8 cellular contexts compared by ENCODE assay signal in the genomic region with DNA sequence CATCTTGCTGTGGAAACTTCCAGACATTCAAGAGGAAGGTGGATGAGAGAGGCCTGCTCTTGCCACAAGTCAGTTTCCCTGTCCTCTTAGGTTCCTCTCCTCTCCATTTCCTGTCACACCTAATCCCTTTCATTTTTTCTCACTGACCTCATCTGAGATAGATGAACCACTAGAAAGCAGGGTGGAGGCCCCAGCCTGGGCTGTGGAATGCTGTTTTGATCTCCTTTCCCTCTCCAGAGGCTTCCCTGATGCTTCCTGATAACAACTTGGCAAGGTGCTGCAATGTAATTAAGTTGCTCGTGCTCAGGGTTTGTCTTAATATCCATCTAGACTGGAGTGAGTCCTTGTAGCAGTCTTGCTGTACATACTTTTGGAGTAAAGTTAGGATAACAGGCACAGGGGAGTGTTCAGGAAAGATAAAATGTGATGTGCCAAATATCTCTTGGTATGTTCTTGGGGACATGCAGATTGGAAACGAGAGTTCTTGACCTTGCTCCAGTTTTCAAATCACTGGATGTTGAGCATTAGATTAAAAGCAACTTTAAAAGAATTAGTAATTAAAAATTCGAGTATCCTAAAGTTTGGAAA. TPM values are rescaled to one million over a fixed set of nuclear protein-coding genes. Genes with fewer than 3 reads are reported as not detected.
A peak's percentile ranks its signal among the peaks of the same experiment; 100 is the strongest.
DNase-seq lines count a peak whose midpoint lies in the region; ATAC-seq and TF ChIP-seq lines count a peak whose summit lies in the region.

No MANE protein-coding gene starts in this region.

- no peak for TF ChIP-seq CTCF in adrenal gland (IDR thresholded peaks at IDR 0.05)
- TF ChIP-seq CTCF in psoas muscle (IDR thresholded peaks at IDR 0.05), result no peak

- ATAC-seq in HG03196 (IDR thresholded peaks at IDR 0.05; ENCODE audit: unreplicated experiment), result no peak
- no peak for ATAC-seq in GM21529 (IDR thresholded peaks at IDR 0.05; ENCODE audit: unreplicated experiment)
- no peak for ATAC-seq in psoas muscle
- no peak for ATAC-seq in GM19397 (IDR thresholded peaks at IDR 0.05; ENCODE audit: unreplicated experiment)

- DNase-seq in AG08396 (ENCODE audit: low spot score) (peak; percentile 60), HS-27A (ENCODE audit: low read depth) (peak; percentile 57), adrenal gland (peak in 1 of 7 donors; percentile 22), mesendoderm (peak; percentile 99), psoas muscle (no peak)

- H3K9me3 ChIP-seq in adrenal gland (replicated peaks in 1 of 3), result no peaks in the 10 kb centered on the region
- H3K9me3 ChIP-seq in psoas muscle, result no peaks in the 10 kb centered on the region

- no peak overlapping the region for H3K23ac ChIP-seq in mesendoderm (ENCODE audit: low read length)

- no peak overlapping the region for H3K4ac ChIP-seq in mesendoderm (ENCODE audit: low read depth, low read length)

- H3K4me3 ChIP-seq in adrenal gland (no peak overlapping the region), mesendoderm (ENCODE audit: low read length) (no peak overlapping the region), psoas muscle (no peak overlapping the region)

- H3K27ac ChIP-seq in adrenal gland (peak overlapping the region; percentile 50 to 78 (median 59)), mesendoderm (ENCODE audit: low read depth, low read length) (peak overlapping the region; percentile 87), psoas muscle (no peak overlapping the region)

- H2BK5ac ChIP-seq in mesendoderm (ENCODE audit: low read length), result no peak overlapping the region

- peak overlapping the region; percentile 82 for H3K18ac ChIP-seq in mesendoderm (ENCODE audit: low read length)

- H3K27me3 ChIP-seq in adrenal gland (no peaks in the 10 kb centered on the region), mesendoderm (ENCODE audit: insufficient read depth, low read length, poor library complexity) (no peaks in the 10 kb centered on the region), psoas muscle (ENCODE audit: insufficient read depth in 3 of 3, low read length in 2 of 3) (no peaks in the 10 kb centered on the region)

- H3K79me2 ChIP-seq in mesendoderm (ENCODE audit: control insufficient read depth, insufficient read depth, low read length), result no peaks in the 10 kb centered on the region

- H3K36me3 ChIP-seq in adrenal gland (replicated peaks in 1 of 2) (peaks cover 0 to 45% of the 10 kb centered on the region in 2 donors), mesendoderm (ENCODE audit: control insufficient read depth, insufficient read depth, low read length) (no peaks in the 10 kb centered on the region), psoas muscle (ENCODE audit: insufficient read depth in 1 of 2, low read depth in 1 of 2) (peaks cover 6 to 74% of the 10 kb centered on the region in 2 donors)

- WGBS in adrenal gland, 4 donors, result 27 to 44% (median 35%) methylated on average over 3 of the region's 3 CpGs
- no CpG with 5 or more reads among the region's 3 CpGs for WGBS in mesendoderm (ENCODE audit: extremely low coverage, insufficient coverage, low lambda C conversion rate)
- 51 to 54% (median 52%) methylated on average over 3 of the region's 3 CpGs for WGBS in psoas muscle, 3 donors

- H3K4me1 ChIP-seq in adrenal gland (replicated peaks in 1 of 2) (peaks cover 21 to 54% of the 10 kb centered on the region in 2 donors), mesendoderm (ENCODE audit: control insufficient read depth, low read depth, low read length) (peaks cover 13% of the 10 kb centered on the region), psoas muscle (no peaks in the 10 kb centered on the region)

- no peak overlapping the region for H4K8ac ChIP-seq in mesendoderm (ENCODE audit: low read depth, low read length)

- H3K4me2 ChIP-seq in mesendoderm (ENCODE audit: low read length), result no peak overlapping the region

- H3K56ac ChIP-seq in mesendoderm (ENCODE audit: low read length), result peak overlapping the region; percentile 38

- H2BK120ac ChIP-seq in mesendoderm (ENCODE audit: low read depth, low read length), result no peak overlapping the region

- intact Hi-C loops in adrenal gland (cut with DNase I), result loop anchor here in 1 of 2 donors (5.0 kb wide), 1 partner anchor 80 kb away; no protein-coding TSS in a partner anchor
- intact Hi-C loops in psoas muscle (cut with DNase I), result no loop called here

- H3K79me1 ChIP-seq in mesendoderm (ENCODE audit: low read length), result no peaks in the 10 kb centered on the region

- no peak overlapping the region for H4K5ac ChIP-seq in mesendoderm (ENCODE audit: low read length)

- no peak for TF ChIP-seq POLR2A in adrenal gland (IDR thresholded peaks at IDR 0.05)

- peak overlapping the region; percentile 26 for H3K9ac ChIP-seq in mesendoderm (ENCODE audit: low read length)

- H2AK5ac ChIP-seq in mesendoderm (ENCODE audit: low read length), result no peak overlapping the region

- no peak overlapping the region for H2BK15ac ChIP-seq in mesendoderm (replicated peaks; ENCODE audit: low read depth)

RNA-seq across cellular contexts. Expression of a gene that starts 11.2 kb away (rescaled TPM):
- total RNA-seq in adrenal gland, result 10 to 100 TPM; 20.4 to 43.4 (median 31.6) TPM
- polyA plus RNA-seq in adrenal gland, result 10 to 100 TPM; 15.2 to 36.6 (median 18.6) TPM
- polyA plus RNA-seq in mesendoderm (2013, experiment 1 of 2), result 33.7 TPM
- 35.5 TPM for polyA plus RNA-seq in mesendoderm (2013, experiment 2 of 2)
- 10 to 100 TPM; 10.0 to 16.9 (median 11.9) TPM for total RNA-seq in psoas muscle
- polyA plus RNA-seq in psoas muscle, result 10 to 100 TPM; 11.0 to 14.7 (median 14.0) TPM

RNA-seq across cellular contexts. Expression of a gene that starts 11.8 kb away (rescaled TPM):
- total RNA-seq in adrenal gland, result 10 to 100 TPM in 7 of 8 donors, 1 to 10 TPM in 1; 7.2 to 37.3 (median 26.0) TPM
- 10 to 100 TPM; 25.5 to 39.1 (median 37.8) TPM for polyA plus RNA-seq in adrenal gland
- polyA plus RNA-seq in mesendoderm (2013, experiment 1 of 2), result 39.6 TPM
- 38.7 TPM for polyA plus RNA-seq in mesendoderm (2013, experiment 2 of 2)
- 1 to 10 TPM; 4.9 to 5.8 (median 5.5) TPM for total RNA-seq in psoas muscle
- 10 to 100 TPM in 1 of 3 donors, 1 to 10 TPM in 2; 4.6 to 10.3 (median 5.3) TPM for polyA plus RNA-seq in psoas muscle

Comparison
In these comparisons a context has a peak if more than half of its experiments do, and no peak if none do; other contexts are left out.
1. DNase-seq: peak in AG08396 (single experiment), HS-27A (single experiment) and mesendoderm (single experiment); none in psoas muscle (0 of 2).